In genomic region chr9:127926961-127927456, GRCh38 we compare ENCODE assay signal across 8 cellular contexts. TPM values are rescaled to one million over a fixed set of nuclear protein-coding genes. Genes with fewer than 3 reads are reported as not detected.
A peak's percentile ranks its signal among the peaks of the same experiment; 100 is the strongest.
DNase-seq lines count a peak whose midpoint lies in the region; ATAC-seq and TF ChIP-seq lines count a peak whose summit lies in the region.

No MANE protein-coding gene starts in this region.

- H3K9ac ChIP-seq in SU-DHL-6 (ENCODE audit: low read length) (peak overlapping the region; percentile 22; the same call in 1 of the 2 replicates), fibroblast of lung (ENCODE audit: insufficient read depth, low read length) (no peak overlapping the region)

- intact Hi-C loops in spleen (cut with DNase I; ENCODE audit: low total_unique reads) (no loop called here), head of caudate nucleus (cut with DNase I) (loop anchor here (10.0 kb wide), 1 partner anchor 422 kb away; no protein-coding TSS in a partner anchor)

- no peak for TF ChIP-seq CTCF in SU-DHL-6 (IDR thresholded peaks at IDR 0.05; ENCODE audit: insufficient read depth, low read length, poor library complexity, severe bottlenecking)
- no peak for TF ChIP-seq CTCF in fibroblast of lung (conservative IDR thresholded peaks at IDR 0.05 in 1 of 2, IDR thresholded peaks at IDR 0.05 in 1 of 2; ENCODE audit: low read depth in 1 of 2, low read length in 2 of 2)
- no peak for TF ChIP-seq CTCF in spleen (IDR thresholded peaks at IDR 0.05 in 8 of 11, conservative IDR thresholded peaks at IDR 0.05 in 3 of 11)
- TF ChIP-seq CTCF in omental fat pad (IDR thresholded peaks at IDR 0.05): no peak

- H2AFZ ChIP-seq in SU-DHL-6 (ENCODE audit: low read depth, low read length, severe bottlenecking): no peak overlapping the region
- H2AFZ ChIP-seq in fibroblast of lung (ENCODE audit: low read length): peak overlapping the region; percentile 42

- H3K4me1 ChIP-seq in fibroblast of lung (ENCODE audit: control insufficient read depth, extremely low read depth, insufficient read depth, low read length) (peaks cover 24% of the 10 kb centered on the region), spleen (peaks cover 29 to 67% (median 46%) of the 10 kb centered on the region in 6 donors)

- H3K9me2 ChIP-seq in SU-DHL-6 (replicated peaks; ENCODE audit: insufficient read depth, low read length): no peaks in the 10 kb centered on the region

- no peak for DNase-seq in activated CD4-positive, CD25-positive, alpha-beta regulatory T cell (lab: John Stamatoyannopoulos, UW)
- DNase-seq in fibroblast of lung (ENCODE audit: low read depth in 2 of 2) (no peak), spleen (no peak), GM19238 (ENCODE audit: insufficient read length, low spot score) (no peak), omental fat pad (ENCODE audit: low spot score) (no peak), head of caudate nucleus (no peak)

- peak; percentile 1 to 14 for ATAC-seq in activated CD4-positive, CD25-positive, alpha-beta regulatory T cell treated with anti-CD3 and anti-CD28 coated beads, Interleukin-2, amount 50 U/mL, for 24 hours
- no peak for ATAC-seq in omental fat pad (ENCODE audit: low FRiP score)

- H3K4me2 ChIP-seq in SU-DHL-6 (ENCODE audit: low read depth, low read length, poor library complexity, severe bottlenecking) (peak overlapping the region; percentile 45), fibroblast of lung (ENCODE audit: extremely low read depth, insufficient read depth, low read length) (peak overlapping the region; percentile 49)

- H3K36me3 ChIP-seq in SU-DHL-6 (ENCODE audit: low read length): no peaks in the 10 kb centered on the region
- no peaks in the 10 kb centered on the region for H3K36me3 ChIP-seq in fibroblast of lung (ENCODE audit: control insufficient read depth, insufficient read depth, low read length)
- no peaks in the 10 kb centered on the region for H3K36me3 ChIP-seq in spleen

- no peaks in the 10 kb centered on the region for H4K20me1 ChIP-seq in SU-DHL-6 (ENCODE audit: low read depth, low read length)
- H4K20me1 ChIP-seq in fibroblast of lung (ENCODE audit: control insufficient read depth, extremely low read depth, insufficient read depth, low read length): no peaks in the 10 kb centered on the region

- no peaks in the 10 kb centered on the region for H3K79me2 ChIP-seq in SU-DHL-6 (ENCODE audit: insufficient read depth, low read length)
- H3K79me2 ChIP-seq in fibroblast of lung (ENCODE audit: control insufficient read depth, insufficient read depth, low read length): no peaks in the 10 kb centered on the region

- H3K9me3 ChIP-seq in SU-DHL-6 (ENCODE audit: insufficient read depth, low read length) (no peaks in the 10 kb centered on the region), fibroblast of lung (ENCODE audit: control insufficient read depth, insufficient read depth, low read depth, low read length) (no peaks in the 10 kb centered on the region), spleen (no peaks in the 10 kb centered on the region)

- H3K4me3 ChIP-seq in SU-DHL-6 (ENCODE audit: insufficient read depth, low read length, poor library complexity, severe bottlenecking) (peak overlapping the region; percentile 25), fibroblast of lung (replicated peaks in 1 of 4; ENCODE audit: control extremely low read depth in 1 of 4, insufficient read depth in 1 of 4, low read depth in 3 of 4, low read length in 4 of 4) (peak overlapping the region in 2 of 4 experiments; percentile 19 to 27), spleen (peak overlapping the region in 6 of 8 donors; percentile 24 to 70 (median 36))

- WGBS in spleen, 5 donors: 4 to 6% (median 4%) methylated on average over 29 to 37 of the region's 37 CpGs

- H3K27me3 ChIP-seq in SU-DHL-6 (ENCODE audit: low read length) (no peaks in the 10 kb centered on the region), fibroblast of lung (ENCODE audit: control insufficient read depth, insufficient read depth, low read length) (no peaks in the 10 kb centered on the region), spleen (replicated peaks in 1 of 7) (peaks cover 0 to 78% (median 16%) of the 10 kb centered on the region in 7 donors)

- no peak for TF ChIP-seq POLR2A in spleen (IDR thresholded peaks at IDR 0.05)

- H3F3A ChIP-seq in SU-DHL-6 (ENCODE audit: insufficient read depth): peaks cover 3% of the 10 kb centered on the region; the same call in 1 of the 2 replicates

- H3K27ac ChIP-seq in SU-DHL-6 (ENCODE audit: low read depth, low read length) (no peak overlapping the region), fibroblast of lung (ENCODE audit: insufficient read depth, low read length) (no peak overlapping the region), spleen (no peak overlapping the region)

RNA-seq across cellular contexts. Expression of gene PIP5KL1, which starts 3.6 kb away (rescaled TPM):
- total RNA-seq in fibroblast of lung (0.77 and 2.5 TPM in 2 replicates), spleen (1 to 10 TPM in 2 of 7 donors, under 1 TPM in 3, not detected in 2; 0.46 to 3.6 (median 0.94) TPM), omental fat pad (1 to 10 TPM in 3 of 4 donors, under 1 TPM in 1; 0.82 to 3.0 (median 1.3) TPM)
- polyA plus RNA-seq in fibroblast of lung (0.84 and 1.9 TPM in 2 replicates), spleen (under 1 TPM; 0.13 to 0.51 (median 0.42) TPM)
- 2.0 and 3.6 TPM in 2 replicates for polyA plus RNA-seq in fibroblast of lung (2012)
- 2.9 TPM in 1 of 2 replicates, not detected in the other for polyA minus RNA-seq in fibroblast of lung (ENCODE audit: low replicate concordance)

RNA-seq across cellular contexts. Expression of gene ST6GALNAC4, which starts 10.2 kb away (rescaled TPM):
- total RNA-seq in fibroblast of lung (28.1 and 32.6 TPM in 2 replicates), spleen (10 to 100 TPM; 48.6 to 92.8 (median 65.8) TPM), omental fat pad (10 to 100 TPM; 26.6 to 78.5 (median 45.0) TPM)
- polyA plus RNA-seq in fibroblast of lung (16.4 and 18.4 TPM in 2 replicates), spleen (10 to 100 TPM; 16.0 to 36.7 (median 19.5) TPM)
- 24.3 and 33.4 TPM in 2 replicates for polyA plus RNA-seq in fibroblast of lung (2012)
- polyA minus RNA-seq in fibroblast of lung (ENCODE audit: low replicate concordance): 33.5 and 37.8 TPM in 2 replicates

RNA-seq across cellular contexts. Expression of gene DPM2, which starts 10.6 kb away (rescaled TPM):
- total RNA-seq in fibroblast of lung (8.5 and 11.7 TPM in 2 replicates), spleen (10 to 100 TPM; 19.5 to 31.3 (median 25.2) TPM), omental fat pad (10 to 100 TPM in 3 of 4 donors, 1 to 10 TPM in 1; 8.8 to 18.0 (median 13.5) TPM)
- polyA plus RNA-seq in fibroblast of lung (24.1 and 36.2 TPM in 2 replicates), spleen (10 to 100 TPM; 23.6 to 33.8 (median 28.1) TPM)
- 33.2 and 44.8 TPM in 2 replicates for polyA plus RNA-seq in fibroblast of lung (2012)
- polyA minus RNA-seq in fibroblast of lung (ENCODE audit: low replicate concordance): 67.0 and 102 TPM in 2 replicates

RNA-seq across cellular contexts. Expression of gene ST6GALNAC6, which starts 27.6 kb away (rescaled TPM):
- 60.9 and 69.5 TPM in 2 replicates for total RNA-seq in fibroblast of lung
- 53.3 and 56.0 TPM in 2 replicates for polyA plus RNA-seq in fibroblast of lung
- 74.8 and 76.3 TPM in 2 replicates for polyA plus RNA-seq in fibroblast of lung (2012)
- polyA minus RNA-seq in fibroblast of lung (ENCODE audit: low replicate concordance): 129 and 139 TPM in 2 replicates
- 100 to 1,000 TPM in 1 of 7 donors, 10 to 100 TPM in 6; 62.5 to 118 (median 75.9) TPM for total RNA-seq in spleen
- polyA plus RNA-seq in spleen: 10 to 100 TPM; 29.0 to 68.0 (median 31.7) TPM
- total RNA-seq in omental fat pad: 100 to 1,000 TPM; 138 to 213 (median 155) TPM

RNA-seq across cellular contexts. Expression of gene AK1, which starts 49.5 kb away (rescaled TPM):
- total RNA-seq in fibroblast of lung: 46.7 and 47.6 TPM in 2 replicates
- polyA plus RNA-seq in fibroblast of lung: 73.1 and 80.6 TPM in 2 replicates
- 139 and 154 TPM in 2 replicates for polyA plus RNA-seq in fibroblast of lung (2012)
- 75.8 and 109 TPM in 2 replicates for polyA minus RNA-seq in fibroblast of lung (ENCODE audit: low replicate concordance)
- total RNA-seq in spleen: 10 to 100 TPM; 41.3 to 89.7 (median 59.7) TPM
- polyA plus RNA-seq in spleen: 10 to 100 TPM; 47.0 to 97.9 (median 82.7) TPM
- 10 to 100 TPM; 28.5 to 93.4 (median 54.1) TPM for total RNA-seq in omental fat pad
